Comparison of ENCODE assay signal across 13 cellular contexts in genomic region chr6:505374-505773, GRCh38.
"Had no signal": no experiment of that assay in that cellular context is flagged by ENCODE, and none has a peak within 500 bp of the region (broad histone marks: within the 10 kb centered on the region; RNA-seq: fewer than 3 reads in every experiment).

No MANE protein-coding gene starts in this region.

- H3K36me3 ChIP-seq: colonic mucosa, thoracic aorta had no signal

- H3K27me3 ChIP-seq: colonic mucosa, heart right ventricle had no signal

- H3K27ac ChIP-seq: colonic mucosa, thoracic aorta had no signal

- H3K27ac Mint-ChIP-seq: progenitor cell of endocrine pancreas had no signal

- H3K9me3 ChIP-seq: colonic mucosa, heart right ventricle, SK-N-SH, thoracic aorta had no signal

- ATAC-seq: activated CD4-positive, CD25-positive, alpha-beta regulatory T cell treated with anti-CD3 and anti-CD28 coated beads, Interleukin-2, amount 50 U/mL, for 24 hours; heart right ventricle; naive thymus-derived CD8-positive, alpha-beta T cell had no signal

- H3K4me3 ChIP-seq: colonic mucosa, heart right ventricle, thoracic aorta had no signal

- DNase-seq: caudate nucleus; colonic mucosa; effector CD8-positive, alpha-beta T cell; heart right ventricle; naive thymus-derived CD8-positive, alpha-beta T cell; nucleus accumbens; right cardiac atrium; Right ventricle myocardium superior; SK-N-SH; small intestine had no signal

- H3K27me3 Mint-ChIP-seq: naive thymus-derived CD8-positive, alpha-beta T cell; progenitor cell of endocrine pancreas had no signal

- H3K4me1 ChIP-seq: colonic mucosa had no signal

- H3K4me3 Mint-ChIP-seq: naive thymus-derived CD8-positive, alpha-beta T cell had no signal

- H3K9me3 Mint-ChIP-seq: naive thymus-derived CD8-positive, alpha-beta T cell had no signal
